Comparison of ENCODE assay signal across 27 cellular contexts in the genomic region with DNA sequence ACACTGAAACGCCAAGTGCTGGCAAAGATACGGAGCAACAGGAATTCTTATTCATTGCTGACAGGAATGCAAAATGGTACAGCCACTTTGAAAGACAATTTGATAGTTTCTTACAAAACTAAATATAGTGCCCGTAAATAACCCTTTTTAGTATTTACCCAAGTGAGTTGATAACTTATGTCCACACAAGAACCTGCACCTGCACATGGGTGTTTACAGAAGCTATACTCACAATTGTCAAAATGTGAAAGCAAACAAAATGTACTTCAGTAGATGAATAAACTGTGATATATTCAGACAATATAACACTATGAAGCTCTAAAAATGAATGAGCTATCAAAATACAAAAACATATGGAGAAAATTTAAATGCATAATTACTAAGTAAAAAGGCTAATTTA.
A peak's percentile ranks its signal among the peaks of the same experiment; 100 is the strongest.
DNase-seq lines count a peak whose midpoint lies in the region; ATAC-seq and TF ChIP-seq lines count a peak whose summit lies in the region.
"Had no signal": no experiment of that assay in that cellular context is flagged by ENCODE, and none has a peak within 500 bp of the region (broad histone marks: within the 10 kb centered on the region; RNA-seq: fewer than 3 reads in every experiment).

No MANE protein-coding gene starts in this region.

- H4K20me1 ChIP-seq in SU-DHL-6 (ENCODE audit: low read depth, low read length): no peaks in the 10 kb centered on the region

- no peak overlapping the region for H3K4me3 ChIP-seq in SU-DHL-6 (ENCODE audit: insufficient read depth, low read length, poor library complexity, severe bottlenecking)
- H3K4me3 ChIP-seq: GM12878, heart right ventricle, lung, mucosa of descending colon, smooth muscle cell had no signal

- peaks cover 13% of the 10 kb centered on the region for H3F3A ChIP-seq in SU-DHL-6 (ENCODE audit: insufficient read depth)

- H3K9me2 ChIP-seq in SU-DHL-6 (replicated peaks; ENCODE audit: insufficient read depth, low read length): no peaks in the 10 kb centered on the region

- H3K36me3 ChIP-seq in SU-DHL-6 (ENCODE audit: low read length): no peaks in the 10 kb centered on the region
- H3K36me3 ChIP-seq: heart right ventricle had no signal

- H2AFZ ChIP-seq in SU-DHL-6 (ENCODE audit: low read depth, low read length, severe bottlenecking): peak overlapping the region; percentile 54

- H3K4me2 ChIP-seq in SU-DHL-6 (ENCODE audit: low read depth, low read length, poor library complexity, severe bottlenecking): peak overlapping the region; percentile 32
- H3K4me2 ChIP-seq: smooth muscle cell had no signal

- peak; percentile 88 for DNase-seq in DMS53 treated with DMSO at 0.1 percent for 48 hours (lab: John Stamatoyannopoulos, UW; ENCODE audit: unreplicated experiment)
- peak; percentile 80 for DNase-seq in NCI-H1436 treated with DMSO at 0.1 percent for 48 hours (lab: John Stamatoyannopoulos, UW)
- DNase-seq in NCI-H345 treated with DMSO at 0.1 percent for 48 hours (lab: John Stamatoyannopoulos, UW; ENCODE audit: unreplicated experiment): peak; percentile 70
- no peak for DNase-seq in activated effector memory CD4-positive, alpha-beta T cell treated with Interleukin-2 at 50 U/mL for 16 hours
- DNase-seq: activated CD4-positive, alpha-beta T cell treated with anti-CD3 and anti-CD28 coated beads, Interleukin-2, amount 10 ng/mL, durations not matched to agents 24 days and 14 days; activated gamma-delta T cell treated with Interleukin-2 at 50 U/mL for 16 hours; activated T-cell treated with anti-CD3 and anti-CD28 coated beads, Interleukin-2, amount 50 U/mL, for 1 hour; Calu3; EL; endodermal cell; foreskin fibroblast; heart right ventricle; KG1; MM.1S; mucosa of descending colon; NCI-H187 treated with DMSO at 0.1 percent for 48 hours; NCI-H526 treated with DMSO at 0.1 percent for 48 hours; trophoblast cell had no signal

- TF ChIP-seq CTCF in SU-DHL-6 (IDR thresholded peaks at IDR 0.05; ENCODE audit: insufficient read depth, low read length, poor library complexity, severe bottlenecking): no peak

- H3K27me3 ChIP-seq in SU-DHL-6 (ENCODE audit: low read length): no peaks in the 10 kb centered on the region
- H3K27me3 ChIP-seq: heart right ventricle had no signal

- no peaks in the 10 kb centered on the region for H3K9me3 ChIP-seq in SU-DHL-6 (ENCODE audit: insufficient read depth, low read length)
- H3K9me3 ChIP-seq: mucosa of descending colon had no signal

- H3K9ac ChIP-seq in SU-DHL-6 (ENCODE audit: low read length): no peak overlapping the region

- H3K27ac ChIP-seq in SU-DHL-6 (ENCODE audit: low read depth, low read length): no peak overlapping the region
- H3K27ac ChIP-seq: C4-2B, heart right ventricle had no signal

- ATAC-seq in HG02870 (IDR thresholded peaks at IDR 0.05; ENCODE audit: unreplicated experiment): no peak
- no peak for ATAC-seq in HG03442 (IDR thresholded peaks at IDR 0.05; ENCODE audit: unreplicated experiment)
- ATAC-seq: esophagus mucosa; GM12878; heart right ventricle; mucosa of descending colon; natural killer cell treated with Interleukin-12 subunit alpha and Interleukin-12 subunit beta and Interleukin-15 and Interleukin-18, amount 100 ng/mL, for 72 hours had no signal

- no peaks in the 10 kb centered on the region for H3K79me2 ChIP-seq in SU-DHL-6 (ENCODE audit: insufficient read depth, low read length)
